ENCODE assay signal across 7 cellular contexts in the genomic region with DNA sequence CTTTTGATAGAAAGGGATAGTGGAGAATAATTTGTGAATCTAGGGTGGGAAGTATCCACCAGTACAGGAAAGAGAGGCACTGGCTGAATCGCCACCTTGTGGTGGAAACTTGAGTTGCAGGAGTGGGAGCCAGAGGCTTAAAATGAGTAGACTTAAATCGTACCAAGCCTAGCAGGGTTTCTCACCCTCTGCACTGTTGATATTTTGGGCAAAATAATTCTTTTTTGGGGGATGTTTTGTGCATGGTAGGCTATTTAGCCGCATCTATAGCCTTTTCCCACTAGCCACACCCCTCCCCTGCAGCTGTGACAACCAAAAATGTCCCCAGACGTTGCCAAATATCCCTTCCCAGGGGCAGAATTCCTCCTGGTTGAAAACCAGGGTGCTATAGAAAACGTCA.
DNase-seq lines count a peak whose midpoint lies in the region; ATAC-seq and TF ChIP-seq lines count a peak whose summit lies in the region.

No MANE protein-coding gene starts in this region.

- H3K4me1 ChIP-seq in KMS-11 (ENCODE audit: low read depth, poor library complexity, severe bottlenecking) (no peaks in the 10 kb centered on the region), foreskin keratinocyte (no peaks in the 10 kb centered on the region), thoracic aorta (ENCODE audit: control insufficient read depth in 1 of 2, low read depth in 2 of 2) (no peaks in the 10 kb centered on the region)

- peaks cover 29% of the 10 kb centered on the region for H3K27me3 Mint-ChIP-seq in activated T-helper 2 cell treated with anti-CD3 and anti-CD28 coated beads, Interferon-gamma antibody, Interleukin-2, Interleukin-4, amounts not matched to agents 10 μg/mL and 5 μg/mL and 100 μg/mL, durations not matched to agents 14 hours and 24 hours and 36 hours (ENCODE audit: low read depth)

- H2AFZ ChIP-seq in KMS-11 (ENCODE audit: low read depth), result peak overlapping the region; percentile 7; the same call in 1 of the 2 replicates

- no peaks in the 10 kb centered on the region for H3K9me3 Mint-ChIP-seq in activated T-helper 2 cell treated with anti-CD3 and anti-CD28 coated beads, Interferon-gamma antibody, Interleukin-2, Interleukin-4, amounts not matched to agents 10 μg/mL and 5 μg/mL and 100 μg/mL, durations not matched to agents 14 hours and 24 hours and 36 hours

- no peaks in the 10 kb centered on the region for H4K20me1 ChIP-seq in KMS-11 (ENCODE audit: insufficient read depth)

- H3K27me3 ChIP-seq in KMS-11 (ENCODE audit: insufficient read depth, low read depth) (no peaks in the 10 kb centered on the region), foreskin keratinocyte (peaks cover 13% of the 10 kb centered on the region), thoracic aorta (replicated peaks; ENCODE audit: insufficient read depth) (no peaks in the 10 kb centered on the region)

- H3K36me3 Mint-ChIP-seq in activated T-helper 2 cell treated with anti-CD3 and anti-CD28 coated beads, Interferon-gamma antibody, Interleukin-2, Interleukin-4, amounts not matched to agents 10 μg/mL and 5 μg/mL and 100 μg/mL, durations not matched to agents 14 hours and 24 hours and 36 hours (ENCODE audit: low read depth), result no peaks in the 10 kb centered on the region

- no peak overlapping the region for H3K9ac ChIP-seq in KMS-11

- H3K4me3 ChIP-seq in GM12875 (ENCODE audit: low read depth, low read length) (no peak overlapping the region), KMS-11 (IDR thresholded peaks at IDR 0.05; ENCODE audit: insufficient read depth, low read depth, low read length) (no peak overlapping the region), thoracic aorta (no peak overlapping the region)

- H3K4me3 Mint-ChIP-seq in activated T-helper 2 cell treated with anti-CD3 and anti-CD28 coated beads, Interferon-gamma antibody, Interleukin-2, Interleukin-4, amounts not matched to agents 10 μg/mL and 5 μg/mL and 100 μg/mL, durations not matched to agents 14 hours and 24 hours and 36 hours (ENCODE audit: low read depth), result no peak overlapping the region

- H3K79me2 ChIP-seq in KMS-11 (ENCODE audit: insufficient read depth, low read depth), result no peaks in the 10 kb centered on the region

- H3K4me2 ChIP-seq in KMS-11, result no peak overlapping the region

- H3K27ac ChIP-seq in KMS-11, result no peak overlapping the region
- H3K27ac ChIP-seq in foreskin keratinocyte, result no peak overlapping the region
- no peak overlapping the region for H3K27ac ChIP-seq in thoracic aorta

- no peaks in the 10 kb centered on the region for H3K36me3 ChIP-seq in KMS-11 (ENCODE audit: insufficient read depth)
- H3K36me3 ChIP-seq in thoracic aorta, result no peaks in the 10 kb centered on the region

- ATAC-seq in foreskin keratinocyte (peak; percentile 78), thoracic aorta (ENCODE audit: insufficient number of reproducible peaks, low FRiP score, low read depth) (peak; percentile 71)

- H3K27ac Mint-ChIP-seq in activated T-helper 2 cell treated with anti-CD3 and anti-CD28 coated beads, Interferon-gamma antibody, Interleukin-2, Interleukin-4, amounts not matched to agents 10 μg/mL and 5 μg/mL and 100 μg/mL, durations not matched to agents 14 hours and 24 hours and 36 hours, result no peak overlapping the region

- intact Hi-C loops in activated T-helper 2 cell treated with anti-CD3 and anti-CD28 coated beads, Interferon-gamma antibody, Interleukin-2, Interleukin-4, amounts not matched to agents 10 μg/mL and 5 μg/mL and 100 μg/mL, durations not matched to agents 14 hours and 24 hours and 36 hours (cut with micrococcal nuclease), result loop anchor here (1.0 kb wide), 1 partner anchor 31 kb away; no protein-coding TSS in a partner anchor

- peaks cover 3% of the 10 kb centered on the region for H3K4me1 Mint-ChIP-seq in activated T-helper 2 cell treated with anti-CD3 and anti-CD28 coated beads, Interferon-gamma antibody, Interleukin-2, Interleukin-4, amounts not matched to agents 10 μg/mL and 5 μg/mL and 100 μg/mL, durations not matched to agents 14 hours and 24 hours and 36 hours (ENCODE audit: low read depth)

- TF ChIP-seq CTCF in GM12875 (IDR thresholded peaks at IDR 0.05; ENCODE audit: borderline replicate concordance, insufficient read depth, low read depth, low read length) (peak; percentile 83), KMS-11 (conservative IDR thresholded peaks at IDR 0.05; ENCODE audit: low read depth, low read length) (peak; percentile 98), foreskin keratinocyte (conservative IDR thresholded peaks at IDR 0.05) (peak; percentile 84), thoracic aorta (IDR thresholded peaks at IDR 0.05) (peak; percentile 90)

- DNase-seq in SHP77 (lab: John Stamatoyannopoulos, UW) (peak; percentile 34 to 36), foreskin keratinocyte (peak in 1 of 2 donors; percentile 38), occipital lobe (lab: John Stamatoyannopoulos, UW) (peak; percentile 75), thoracic aorta (ENCODE audit: low spot score) (peak; percentile 23)
- peak; percentile 63 for DNase-seq in activated T-helper 2 cell treated with anti-CD3 and anti-CD28 coated beads, Interferon-gamma antibody, Interleukin-2, Interleukin-4, amounts not matched to agents 10 μg/mL and 5 μg/mL and 100 μg/mL, durations not matched to agents 14 hours and 24 hours and 36 hours (ENCODE audit: low spot score)

- H3K9me3 ChIP-seq in thoracic aorta, result no peaks in the 10 kb centered on the region
